32 cellular contexts compared by ENCODE assay signal in genomic region chr4:151901631-151902030, GRCh38.
"Had no signal": no experiment of that assay in that cellular context is flagged by ENCODE, and none has a peak within 500 bp of the region (broad histone marks: within the 10 kb centered on the region; RNA-seq: fewer than 3 reads in every experiment).

No MANE protein-coding gene starts in this region.

- H3K9me3 ChIP-seq: ascending aorta, gastrocnemius medialis had no signal

- H3K4me1 Mint-ChIP-seq: activated CD4-positive, alpha-beta memory T cell treated with anti-CD3 and anti-CD28 coated beads, Interleukin-2, amount 10 ng/mL, durations not matched to agents 7 days and 5 days; brain; endodermal cell had no signal

- DNase-seq: activated CD4-positive, alpha-beta memory T cell treated with anti-CD3 and anti-CD28 coated beads, Interleukin-2, amount 10 ng/mL, durations not matched to agents 7 days and 5 days; activated CD4-positive, alpha-beta T cell treated with anti-CD3 and anti-CD28 coated beads for 4 hours; activated CD4-positive, alpha-beta T cell treated with anti-CD3 and anti-CD28 coated beads, Interleukin-2, amount 10 ng/mL, durations not matched to agents 7 days and 5 days; activated CD4-positive, alpha-beta T cell treated with anti-CD3 and anti-CD28 coated beads, Interleukin-2, amount 50 U/mL, for 4 hours; activated CD4-positive, CD25-positive, alpha-beta regulatory T cell; activated CD4-positive, CD25-positive, alpha-beta regulatory T cell treated with anti-CD3 and anti-CD28 coated beads, Interleukin-2, amount 50 U/mL, for 72 hours; activated CD8-positive, alpha-beta memory T cell treated with anti-CD3 and anti-CD28 coated beads, Interleukin-2, amount 50 U/mL, for 48 hours; activated gamma-delta T cell; activated naive CD4-positive, alpha-beta T cell; activated naive CD4-positive, alpha-beta T cell treated with anti-CD3 and anti-CD28 coated beads, Interleukin-2, amount 10 ng/mL, durations not matched to agents 7 days and 5 days; activated naive CD8-positive, alpha-beta T cell treated with anti-CD3 and anti-CD28 coated beads, Interleukin-2, amount 10 ng/mL, durations not matched to agents 7 days and 5 days; activated T-cell treated with anti-CD3 and anti-CD28 coated beads for 4 hours; activated T-cell treated with anti-CD3 and anti-CD28 coated beads, Interleukin-2, amount 50 U/mL, for 24 hours; activated T-cell treated with anti-CD3 and anti-CD28 coated beads, Interleukin-2, amount 50 U/mL, for 72 hours; central memory CD4-positive, alpha-beta T cell; cerebellar nuclear complex; dorsolateral prefrontal cortex; effector memory CD4-positive, alpha-beta T cell; endodermal cell; foreskin fibroblast; gastrocnemius medialis; glutamatergic neuron; heart left ventricle; T-helper 2 cell had no signal

- H3K36me3 Mint-ChIP-seq: brain had no signal

- H3K27me3 ChIP-seq: ascending aorta, breast epithelium, cardiac muscle cell, gastrocnemius medialis, heart left ventricle had no signal

- H3K4me3 Mint-ChIP-seq: activated CD4-positive, alpha-beta memory T cell treated with anti-CD3 and anti-CD28 coated beads, Interleukin-2, amount 10 ng/mL, durations not matched to agents 7 days and 5 days; activated CD4-positive, alpha-beta T cell treated with anti-CD3 and anti-CD28 coated beads, Interleukin-2, amount 10 ng/mL, durations not matched to agents 7 days and 5 days; activated naive CD4-positive, alpha-beta T cell treated with anti-CD3 and anti-CD28 coated beads, Interleukin-2, amount 10 ng/mL, durations not matched to agents 7 days and 5 days; activated naive CD8-positive, alpha-beta T cell treated with anti-CD3 and anti-CD28 coated beads, Interleukin-2, amount 10 ng/mL, durations not matched to agents 7 days and 5 days; activated T-cell treated with anti-CD3 and anti-CD28 coated beads, Interleukin-2, amount 50 U/mL, for 24 hours; activated T-cell treated with anti-CD3 and anti-CD28 coated beads, Interleukin-2, amount 50 U/mL, for 72 hours; brain; dendritic cell treated with granulocyte-macrophage colony-stimulating factor and Interleukin-4, amounts not matched to agents 40 ng/mL and 50 ng/mL, for 4 days; endodermal cell had no signal

- H3K36me3 ChIP-seq: ascending aorta, breast epithelium, cardiac muscle cell, gastrocnemius medialis, heart left ventricle had no signal

- H3K4me1 ChIP-seq: ascending aorta, breast epithelium, gastrocnemius medialis, heart left ventricle had no signal

- H3K4me3 ChIP-seq: ascending aorta, breast epithelium, cardiac muscle cell, coronary artery, dorsolateral prefrontal cortex, gastrocnemius medialis, heart left ventricle had no signal

- ATAC-seq: activated naive CD4-positive, alpha-beta T cell treated with anti-CD3 and anti-CD28 coated beads, Interleukin-2, amount 50 U/mL, for 72 hours; activated T-cell treated with anti-CD3 and anti-CD28 coated beads, Interleukin-2, amount 50 U/mL, for 72 hours; esophagus mucosa; gastrocnemius medialis; heart left ventricle had no signal

- H3K27me3 Mint-ChIP-seq: activated CD4-positive, alpha-beta memory T cell treated with anti-CD3 and anti-CD28 coated beads, Interleukin-2, amount 10 ng/mL, durations not matched to agents 7 days and 5 days; activated naive CD8-positive, alpha-beta T cell treated with anti-CD3 and anti-CD28 coated beads, Interleukin-2, amount 10 ng/mL, durations not matched to agents 7 days and 5 days; activated T-cell treated with anti-CD3 and anti-CD28 coated beads, Interleukin-2, amount 50 U/mL, for 24 hours; dendritic cell treated with granulocyte-macrophage colony-stimulating factor and Interleukin-4, amounts not matched to agents 40 ng/mL and 50 ng/mL, for 4 days had no signal

- H3K27ac Mint-ChIP-seq: activated CD4-positive, alpha-beta memory T cell treated with anti-CD3 and anti-CD28 coated beads, Interleukin-2, amount 10 ng/mL, durations not matched to agents 7 days and 5 days; activated CD4-positive, alpha-beta T cell treated with anti-CD3 and anti-CD28 coated beads, Interleukin-2, amount 10 ng/mL, durations not matched to agents 7 days and 5 days; activated naive CD4-positive, alpha-beta T cell treated with anti-CD3 and anti-CD28 coated beads, Interleukin-2, amount 10 ng/mL, durations not matched to agents 7 days and 5 days; activated naive CD4-positive, alpha-beta T cell treated with anti-CD3 and anti-CD28 coated beads, Interleukin-2, amount 50 U/mL, for 72 hours; activated naive CD8-positive, alpha-beta T cell treated with anti-CD3 and anti-CD28 coated beads, Interleukin-2, amount 10 ng/mL, durations not matched to agents 7 days and 5 days; activated T-cell treated with anti-CD3 and anti-CD28 coated beads, Interleukin-2, amount 50 U/mL, for 24 hours; activated T-cell treated with anti-CD3 and anti-CD28 coated beads, Interleukin-2, amount 50 U/mL, for 72 hours; brain; dendritic cell treated with granulocyte-macrophage colony-stimulating factor and Interleukin-4, amounts not matched to agents 40 ng/mL and 50 ng/mL, for 4 days; endodermal cell had no signal
